ENCODE assay signal across 8 cellular contexts in genomic region chr6:37168809-37169457, GRCh38. TPM values are rescaled to one million over a fixed set of nuclear protein-coding genes. Genes with fewer than 3 reads are reported as not detected.
DNase-seq lines count a peak whose midpoint lies in the region; ATAC-seq and TF ChIP-seq lines count a peak whose summit lies in the region.

No MANE protein-coding gene starts in this region.

- POLR2A ChIA-PET in BJ (lab: Charles Lee) (interaction anchor here (0.6 to 0.7 kb wide), 3 partner anchors 85 to 691 kb away, joined by 3 read pairs; no protein-coding TSS in a partner anchor), HEK293T (lab: Yijun Ruan, JAX) (interaction anchor here (0.9 to 4.4 kb wide), 12 partner anchors 10 to 140 kb away, joined by 3 to 54 read pairs (median 4); partner anchors contain the start of genes TBC1D22B and TMEM217)

- ATAC-seq in SK-N-SH treated with all-trans-retinoic acid at 6 μM for 48 hours (peak; percentile 31), HG03175 (IDR thresholded peaks at IDR 0.05; ENCODE audit: unreplicated experiment) (no peak), GM19023 (IDR thresholded peaks at IDR 0.05; ENCODE audit: unreplicated experiment) (no peak)

- peaks cover 32% of the 10 kb centered on the region for H3K36me3 Mint-ChIP-seq in dendritic cell treated with granulocyte-macrophage colony-stimulating factor and Interleukin-4, amounts not matched to agents 40 ng/mL and 50 ng/mL, for 4 days (ENCODE audit: low read depth)

- H3K27ac ChIP-seq in stomach smooth muscle (ENCODE audit: low read length), result peak overlapping the region; percentile 95

- H3K9me3 Mint-ChIP-seq in dendritic cell treated with granulocyte-macrophage colony-stimulating factor and Interleukin-4, amounts not matched to agents 40 ng/mL and 50 ng/mL, for 4 days, result no peaks in the 10 kb centered on the region

- intact Hi-C loops in dendritic cell treated with granulocyte-macrophage colony-stimulating factor and Interleukin-4, amounts not matched to agents 40 ng/mL and 50 ng/mL, for 4 days (cut with micrococcal nuclease), result no loop called here

- H3K27me3 ChIP-seq in BJ (ENCODE audit: control insufficient read depth, insufficient read depth, low read length), result no peaks in the 10 kb centered on the region
- H3K27me3 ChIP-seq in stomach smooth muscle (ENCODE audit: control insufficient read depth in 1 of 2, insufficient read depth in 2 of 2, low read length in 2 of 2), result no peaks in the 10 kb centered on the region

- peaks cover 39% of the 10 kb centered on the region for H3K4me1 Mint-ChIP-seq in dendritic cell treated with granulocyte-macrophage colony-stimulating factor and Interleukin-4, amounts not matched to agents 40 ng/mL and 50 ng/mL, for 4 days (ENCODE audit: low read depth)

- peak overlapping the region; percentile 73 to 92 for H3K9ac ChIP-seq in stomach smooth muscle (ENCODE audit: low read length in 2 of 2)

- peak overlapping the region; percentile 94 for H3K27ac Mint-ChIP-seq in dendritic cell treated with granulocyte-macrophage colony-stimulating factor and Interleukin-4, amounts not matched to agents 40 ng/mL and 50 ng/mL, for 4 days

- no peaks in the 10 kb centered on the region for H3K9me3 ChIP-seq in stomach smooth muscle (ENCODE audit: control insufficient read depth in 2 of 2, low read length in 2 of 2)

- TF ChIP-seq CTCF in BJ (IDR thresholded peaks at IDR 0.05; ENCODE audit: insufficient read depth, low read depth, low read length), result no peak

- H3K4me3 ChIP-seq in BJ (ENCODE audit: low read depth, low read length), result peak overlapping the region; percentile 60
- peak overlapping the region; percentile 56 to 78 for H3K4me3 ChIP-seq in stomach smooth muscle (ENCODE audit: low read length in 2 of 2)

- peaks cover 35% of the 10 kb centered on the region for H3K4me1 ChIP-seq in stomach smooth muscle (ENCODE audit: control insufficient read depth, insufficient read depth, low read length)

- H3K27me3 Mint-ChIP-seq in dendritic cell treated with granulocyte-macrophage colony-stimulating factor and Interleukin-4, amounts not matched to agents 40 ng/mL and 50 ng/mL, for 4 days, result peaks cover 6% of the 10 kb centered on the region

- CTCF ChIA-PET in BJ (lab: Yijun Ruan, JAX), result interaction anchor here (1.1 to 8.0 kb wide), 4 partner anchors 38 to 149 kb away, joined by 3 to 243 read pairs (median 30); no protein-coding TSS in a partner anchor
- CTCF ChIA-PET in HEK293T (lab: Yijun Ruan, JAX), result interaction anchor here (1.9 kb wide), 1 partner anchor 41 kb away, joined by 5 read pairs; no protein-coding TSS in a partner anchor

- DNase-seq in BJ (ENCODE audit: low read depth) (no peak), HEK293T (ENCODE audit: extremely low spot score) (peak; percentile 34), lung microvascular endothelial cell (ENCODE audit: low read depth in 2 of 2) (peak; percentile 55 to 60)

- H3K36me3 ChIP-seq in BJ (ENCODE audit: control insufficient read depth, insufficient read depth, low read length) (peaks cover 15% of the 10 kb centered on the region), stomach smooth muscle (ENCODE audit: control insufficient read depth in 2 of 2, insufficient read depth in 2 of 2, low read length in 2 of 2) (peaks cover 11 to 13% of the 10 kb centered on the region in 2 donors)

- peak overlapping the region; percentile 84 for H3K4me3 Mint-ChIP-seq in dendritic cell treated with granulocyte-macrophage colony-stimulating factor and Interleukin-4, amounts not matched to agents 40 ng/mL and 50 ng/mL, for 4 days

TF ChIP-seq in HEK293T, 16 proteins besides CTCF, POLR2A, EP300 and RAD21:
- TF ChIP-seq ZNF384 (IDR thresholded peaks at IDR 0.05) (no peak), TARDBP (IDR thresholded peaks at IDR 0.05) (no peak), FOXK2 (IDR thresholded peaks at IDR 0.05) (no peak), SP1 (IDR thresholded peaks at IDR 0.05) (no peak), CTBP1 (IDR thresholded peaks at IDR 0.05; ENCODE audit: borderline replicate concordance) (no peak), L3MBTL2 (conservative IDR thresholded peaks at IDR 0.05) (no peak), LEF1 (IDR thresholded peaks at IDR 0.05; ENCODE audit: borderline replicate concordance) (no peak), HDGF (IDR thresholded peaks at IDR 0.05; ENCODE audit: borderline replicate concordance) (no peak), FOXM1 (IDR thresholded peaks at IDR 0.05; ENCODE audit: borderline replicate concordance) (no peak), NFRKB (IDR thresholded peaks at IDR 0.05) (no peak)

TF ChIP-seq in SK-N-SH treated with all-trans-retinoic acid at 6 μM for 48 hours, 23 proteins besides CTCF, POLR2A, EP300 and RAD21:
- TF ChIP-seq ZNF565 (CRISPR knock-in tag; conservative IDR thresholded peaks at IDR 0.05; ENCODE audit: low read depth) (no peak), CREB5 (CRISPR knock-in tag; IDR thresholded peaks at IDR 0.05; ENCODE audit: low read depth) (no peak), ZFP3 (CRISPR knock-in tag; IDR thresholded peaks at IDR 0.05) (peak; percentile 36; the same call in 1 of the 2 replicates)

RNA-seq across cellular contexts. Expression of gene PIM1, which starts 1.0 kb away (rescaled TPM):
- polyA plus RNA-seq in BJ (2011; rRNA removed), result 13.9 and 20.7 TPM in 2 replicates
- polyA minus RNA-seq in BJ (2011; rRNA and poly(A)+ RNA removed), result 19.3 and 23.8 TPM in 2 replicates
- total RNA-seq in lung microvascular endothelial cell, result 0.40 and 0.65 TPM in 2 replicates
